In the genomic region with DNA sequence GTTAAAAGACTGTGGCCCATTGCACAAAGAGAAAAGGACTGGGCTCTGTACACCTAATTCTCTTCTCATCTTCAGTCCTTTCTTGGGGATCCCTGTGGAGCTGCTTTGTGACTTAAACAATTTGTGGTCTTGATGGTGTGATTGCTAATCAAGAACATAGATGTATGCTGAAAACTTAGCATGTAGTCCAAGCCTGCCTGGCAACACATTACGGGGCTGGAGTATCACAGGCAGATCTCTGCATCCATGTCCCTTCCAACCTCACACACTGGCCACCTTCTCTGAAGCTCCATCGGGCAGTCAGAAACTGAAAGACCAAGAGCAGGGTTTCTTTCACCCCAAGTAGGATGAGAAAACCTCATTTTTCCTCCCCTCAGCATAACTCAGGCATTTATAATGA, we compare ENCODE assay signal across 28 cellular contexts.
"Had no signal": no experiment of that assay in that cellular context is flagged by ENCODE, and none has a peak within 500 bp of the region (broad histone marks: within the 10 kb centered on the region; RNA-seq: fewer than 3 reads in every experiment).

No MANE protein-coding gene starts in this region.

- H3K4me1 ChIP-seq: left lung, pancreas, prostate gland, sigmoid colon, spleen, tibial nerve had no signal

- ATAC-seq: left colon; left lung; naive thymus-derived CD4-positive, alpha-beta T cell; natural killer cell treated with Interleukin-12 subunit alpha and Interleukin-12 subunit beta and Interleukin-15 and Interleukin-18, amount 100 ng/mL, for 72 hours; pancreas; right cardiac atrium; stimulated activated memory B cell treated with anti-CD40 and anti-IgM and Interleukin-4, amounts not matched to agents 10 μg/mL and 1 μg/mL and 100 μg/mL, for 72 hours; stimulated activated naive CD8-positive, alpha-beta T cell treated with anti-CD3 and anti-CD28 coated beads, Interleukin-15, amount 100 ng/mL, for 72 hours had no signal

- H3K36me3 ChIP-seq: heart left ventricle, left lung, pancreas, prostate gland, sigmoid colon, spleen, tibial nerve had no signal

- DNase-seq: heart left ventricle; hypothalamus; immature natural killer cell; kidney; left colon; left lung; mesendoderm; naive thymus-derived CD4-positive, alpha-beta T cell; pancreas; posterior cingulate gyrus; retina; right cardiac atrium; sigmoid colon; small intestine; spleen; stimulated activated CD4-positive, alpha-beta T cell treated with anti-CD3 and anti-CD28 coated beads, Interleukin-1b, Interleukin-23, amount 100 ng/mL, for 48 hours; stimulated activated CD4-positive, alpha-beta T cell treated with anti-CD3 and anti-CD28 coated beads, Interleukin-2, amount 100 ng/mL, for 48 hours; stimulated activated CD4-positive, alpha-beta T cell treated with anti-CD3 and anti-CD28 coated beads, Interleukin-4, amount 100 ng/mL, for 4 hours; stimulated activated CD8-positive, alpha-beta memory T cell treated with anti-CD3 and anti-CD28 coated beads, Interleukin-4, amount 100 ng/mL, for 48 hours; stimulated activated naive CD4-positive, alpha-beta T cell treated with Interleukin-2 at 50 U/mL for 16 hours; stimulated activated naive CD8-positive, alpha-beta T cell treated with anti-CD3 and anti-CD28 coated beads, Interleukin-15, amount 100 ng/mL, for 72 hours; substantia nigra had no signal

- FAIRE-seq: islet of Langerhans, kidney, pancreas, small intestine had no signal

- H3K4me3 ChIP-seq: heart left ventricle, left lung, lung, pancreas, prostate gland, sigmoid colon, spleen, tibial nerve had no signal

- H3K9me3 ChIP-seq: heart left ventricle, left lung, pancreas, prostate gland, sigmoid colon, spleen, tibial nerve had no signal

- H3K27me3 ChIP-seq: heart left ventricle, left lung, pancreas, sigmoid colon, spleen, tibial nerve had no signal

- H3K27ac ChIP-seq: left lung, pancreas, prostate gland, sigmoid colon, spleen, tibial nerve had no signal
